ENCODE assay signal across 8 cellular contexts in genomic region chr7:30347226-30348082, GRCh38.
A peak's percentile ranks its signal among the peaks of the same experiment; 100 is the strongest.
DNase-seq lines count a peak whose midpoint lies in the region; ATAC-seq and TF ChIP-seq lines count a peak whose summit lies in the region.

No MANE protein-coding gene starts in this region.

- H3K27me3 ChIP-seq in ascending aorta (no peaks in the 10 kb centered on the region), suprapubic skin (no peaks in the 10 kb centered on the region)

- H3K9me3 ChIP-seq in ascending aorta, result no peaks in the 10 kb centered on the region
- H3K9me3 ChIP-seq in suprapubic skin, result no peaks in the 10 kb centered on the region

- peak; percentile 4 to 10 for ATAC-seq in activated CD4-positive, CD25-positive, alpha-beta regulatory T cell treated with anti-CD3 and anti-CD28 coated beads, Interleukin-2, amount 50 U/mL, for 24 hours
- ATAC-seq in HG03457 (IDR thresholded peaks at IDR 0.05; ENCODE audit: unreplicated experiment), result peak; percentile 27

- TF ChIP-seq CTCF in ascending aorta (IDR thresholded peaks at IDR 0.05), result no peak
- TF ChIP-seq CTCF in suprapubic skin (IDR thresholded peaks at IDR 0.05), result no peak

- no peak overlapping the region for H3K4me3 ChIP-seq in ascending aorta
- no peak overlapping the region for H3K4me3 ChIP-seq in suprapubic skin

- TF ChIP-seq POLR2A in suprapubic skin (IDR thresholded peaks at IDR 0.05), result no peak

- intact Hi-C loops in ascending aorta (cut with DNase I), result no loop called here

- DNase-seq in activated CD4-positive, CD25-positive, alpha-beta regulatory T cell (lab: John Stamatoyannopoulos, UW), result no peak
- DNase-seq in ascending aorta (ENCODE audit: low spot score in 2 of 2) (no peak), suprapubic skin (ENCODE audit: low spot score in 2 of 2) (no peak), RPMI8226 (no peak), NCI-H146 (lab: John Stamatoyannopoulos, UW) (no peak), DMS79 (lab: John Stamatoyannopoulos, UW) (no peak)

- H3K4me1 ChIP-seq in ascending aorta (peaks cover 0 to 13% of the 10 kb centered on the region in 2 donors), suprapubic skin (peaks cover 59% of the 10 kb centered on the region)

- H3K36me3 ChIP-seq in ascending aorta, result no peaks in the 10 kb centered on the region
- H3K36me3 ChIP-seq in suprapubic skin, result no peaks in the 10 kb centered on the region

- H3K27ac ChIP-seq in ascending aorta (peak overlapping the region; percentile 43 to 51), suprapubic skin (peak overlapping the region; percentile 48)

- 96% methylated on average over 2 of the region's 2 CpGs for WGBS in suprapubic skin

- no peak for TF ChIP-seq EP300 in suprapubic skin (IDR thresholded peaks at IDR 0.05)
